Comparison of ENCODE assay signal across 14 cellular contexts in the genomic region with DNA sequence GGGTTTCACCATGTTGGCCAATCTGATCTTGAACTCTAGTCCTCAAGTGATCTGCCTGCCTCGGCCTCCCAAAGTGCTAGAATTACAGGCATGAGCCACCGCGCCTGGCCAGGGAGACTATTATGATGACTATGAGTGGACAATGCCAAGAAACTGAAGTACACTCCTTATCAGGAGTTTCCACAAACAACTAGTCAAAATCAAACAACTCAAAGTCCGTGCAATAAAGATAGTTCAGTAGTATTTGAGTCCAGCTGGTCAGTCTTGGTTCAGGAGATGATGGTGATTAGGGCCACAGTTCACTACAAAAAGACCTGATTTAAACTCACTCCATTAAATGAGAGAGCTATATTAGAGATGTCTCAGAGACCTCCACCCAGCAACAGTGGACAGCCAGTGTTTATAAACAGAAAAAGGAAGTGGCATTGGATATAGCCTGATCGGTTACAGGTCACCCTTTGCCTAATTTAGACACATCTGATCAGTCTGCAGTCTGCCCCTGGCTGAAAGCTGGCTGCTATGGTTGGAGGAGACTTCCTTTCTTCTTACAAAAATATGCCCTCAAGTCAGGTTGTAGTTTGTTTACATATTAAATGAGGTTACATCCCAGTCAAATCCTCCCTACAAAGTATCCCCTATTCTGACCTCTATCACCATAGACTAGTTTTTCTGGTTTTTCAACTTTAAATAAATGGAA. TPM values are rescaled to one million over a fixed set of nuclear protein-coding genes. Genes with fewer than 3 reads are reported as not detected.
A peak's percentile ranks its signal among the peaks of the same experiment; 100 is the strongest.
DNase-seq lines count a peak whose midpoint lies in the region; ATAC-seq, FAIRE-seq and TF ChIP-seq lines count a peak whose summit lies in the region.
"Had no signal": no experiment of that assay in that cellular context is flagged by ENCODE, and none has a peak within 500 bp of the region (broad histone marks: within the 10 kb centered on the region; RNA-seq: fewer than 3 reads in every experiment).

No MANE protein-coding gene starts in this region.

- intact Hi-C loops in CD4-positive, alpha-beta T cell (cut with DNase I, micrococcal nuclease) = no loop called here

- H3K4me3 Mint-ChIP-seq in CD4-positive, alpha-beta T cell = peak overlapping the region; percentile 21
- H3K4me3 Mint-ChIP-seq: activated CD4-positive, alpha-beta T cell treated with anti-CD3 and anti-CD28 coated beads for 36 hours; activated naive CD8-positive, alpha-beta T cell treated with anti-CD3 and anti-CD28 coated beads, Interleukin-2, amount 10 ng/mL, durations not matched to agents 7 days and 5 days had no signal

- CTCF ChIA-PET in CD4-positive, alpha-beta T cell (lab: Charles Lee) = interaction anchor here (1.1 to 1.2 kb wide), 2 partner anchors 29 to 32 kb away, joined by 3 to 4 read pairs; no protein-coding TSS in a partner anchor

- TF ChIP-seq CTCF in CD4-positive, alpha-beta T cell (IDR thresholded peaks at IDR 0.05) = no peak
- no peak for TF ChIP-seq CTCF in RWPE2 (IDR thresholded peaks at IDR 0.05; ENCODE audit: poor library complexity, severe bottlenecking)

- H3K4me1 Mint-ChIP-seq in CD4-positive, alpha-beta T cell (ENCODE audit: low read depth) = peaks cover 80% of the 10 kb centered on the region

- no peaks in the 10 kb centered on the region for H3K27me3 ChIP-seq in CD4-positive, alpha-beta T cell (ENCODE audit: control insufficient read depth, insufficient read depth, low read length)
- no peaks in the 10 kb centered on the region for H3K27me3 ChIP-seq in RWPE2 (ENCODE audit: insufficient read depth, poor library complexity, severe bottlenecking)

- H3K4me1 ChIP-seq in RWPE2 (ENCODE audit: insufficient read depth, poor library complexity, severe bottlenecking) = peaks cover 5% of the 10 kb centered on the region

- H3K36me3 Mint-ChIP-seq in CD4-positive, alpha-beta T cell (ENCODE audit: low read depth) = peaks cover 50% of the 10 kb centered on the region

- H3K27ac Mint-ChIP-seq in CD4-positive, alpha-beta T cell = peak overlapping the region; percentile 100
- H3K27ac Mint-ChIP-seq: activated CD4-positive, alpha-beta T cell treated with anti-CD3 and anti-CD28 coated beads for 36 hours; activated naive CD8-positive, alpha-beta T cell treated with anti-CD3 and anti-CD28 coated beads, Interleukin-2, amount 10 ng/mL, durations not matched to agents 7 days and 5 days had no signal

- ATAC-seq in CD4-positive, alpha-beta T cell (ENCODE audit: poor library complexity) = no peak
- ATAC-seq in RWPE2 (ENCODE audit: low read depth) (peak; percentile 25; the same call in 1 of the 3 replicates), HG03460 (IDR thresholded peaks at IDR 0.05; ENCODE audit: unreplicated experiment) (no peak)
- ATAC-seq: activated CD4-positive, alpha-beta T cell treated with anti-CD3 and anti-CD28 coated beads for 36 hours had no signal

- FAIRE-seq in GM19239 (lab: Jason Lieb, UNC) = peak; percentile 71
- FAIRE-seq: colon had no signal

- DNase-seq in CD4-positive, alpha-beta T cell = no peak
- DNase-seq in GM19239 (ENCODE audit: insufficient read length, low spot score) (no peak), RWPE2 (ENCODE audit: low spot score) (no peak), medulla oblongata (ENCODE audit: extremely low spot score) (peak; percentile 35), 8988T (no peak), T-helper 9 cell (no peak), iPS-NIHi11 (ENCODE audit: low spot score) (no peak)
- DNase-seq: activated CD4-positive, alpha-beta T cell treated with anti-CD3 and anti-CD28 coated beads for 36 hours; activated naive CD8-positive, alpha-beta T cell treated with anti-CD3 and anti-CD28 coated beads, Interleukin-2, amount 10 ng/mL, durations not matched to agents 7 days and 5 days; NCI-H2029 had no signal

- no peaks in the 10 kb centered on the region for H3K9me3 Mint-ChIP-seq in CD4-positive, alpha-beta T cell
- H3K9me3 Mint-ChIP-seq: activated naive CD8-positive, alpha-beta T cell treated with anti-CD3 and anti-CD28 coated beads, Interleukin-2, amount 10 ng/mL, durations not matched to agents 7 days and 5 days had no signal

- H3K27ac ChIP-seq in CD4-positive, alpha-beta T cell (ENCODE audit: low read depth, low read length) = no peak overlapping the region
- no peak overlapping the region for H3K27ac ChIP-seq in RWPE2 (ENCODE audit: poor library complexity, severe bottlenecking)
- H3K27ac ChIP-seq: thoracic aorta had no signal

- H3K9me3 ChIP-seq in CD4-positive, alpha-beta T cell (ENCODE audit: control insufficient read depth, low read length) = no peaks in the 10 kb centered on the region
- H3K9me3 ChIP-seq in RWPE2 (ENCODE audit: severe bottlenecking) = no peaks in the 10 kb centered on the region
- H3K9me3 ChIP-seq: thoracic aorta had no signal

- no peaks in the 10 kb centered on the region for H3K36me3 ChIP-seq in RWPE2 (ENCODE audit: low read depth)
- H3K36me3 ChIP-seq: thoracic aorta had no signal

- no peak overlapping the region for H3K4me3 ChIP-seq in RWPE2 (ENCODE audit: severe bottlenecking)
- H3K4me3 ChIP-seq: thoracic aorta had no signal

- H3K27me3 Mint-ChIP-seq in CD4-positive, alpha-beta T cell = no peaks in the 10 kb centered on the region
- H3K27me3 Mint-ChIP-seq: activated CD4-positive, alpha-beta T cell treated with anti-CD3 and anti-CD28 coated beads for 36 hours; activated naive CD8-positive, alpha-beta T cell treated with anti-CD3 and anti-CD28 coated beads, Interleukin-2, amount 10 ng/mL, durations not matched to agents 7 days and 5 days had no signal

- POLR2A ChIA-PET in CD4-positive, alpha-beta T cell (lab: Charles Lee) = interaction anchor here (0.9 to 3.1 kb wide), 5 partner anchors 11 to 26 kb away, joined by 3 to 11 read pairs (median 3); no protein-coding TSS in a partner anchor

RNA-seq across cellular contexts. Expression of gene CD3E, which starts 17.0 kb away (rescaled TPM):
- total RNA-seq in CD4-positive, alpha-beta T cell = 100 to 1,000 TPM; 483 to 515 TPM
- total RNA-seq: fibroblast of villous mesenchyme had no signal

RNA-seq across cellular contexts. Expression of gene CD3D, which starts 21.0 kb away (rescaled TPM):
- total RNA-seq in CD4-positive, alpha-beta T cell = 100 to 1,000 TPM; 265 to 274 TPM
- total RNA-seq: fibroblast of villous mesenchyme had no signal

RNA-seq across cellular contexts. Expression of gene CD3G, which starts 22.6 kb away (rescaled TPM):
- total RNA-seq in CD4-positive, alpha-beta T cell = 100 to 1,000 TPM; 102 to 109 TPM
- total RNA-seq: fibroblast of villous mesenchyme had no signal

RNA-seq across cellular contexts. Expression of gene UBE4A, which starts 37.9 kb away (rescaled TPM):
- total RNA-seq in CD4-positive, alpha-beta T cell = 10 to 100 TPM; 40.1 to 43.0 TPM

RNA-seq across cellular contexts. Expression of gene MPZL2, which starts 57.4 kb away (rescaled TPM):
- 1 to 10 TPM in 1 of 2 experiments, under 1 TPM in 1; 0.95 to 1.8 TPM for total RNA-seq in CD4-positive, alpha-beta T cell
- total RNA-seq: fibroblast of villous mesenchyme had no signal
